Comparison of ENCODE assay signal across 12 cellular contexts in the genomic region with DNA sequence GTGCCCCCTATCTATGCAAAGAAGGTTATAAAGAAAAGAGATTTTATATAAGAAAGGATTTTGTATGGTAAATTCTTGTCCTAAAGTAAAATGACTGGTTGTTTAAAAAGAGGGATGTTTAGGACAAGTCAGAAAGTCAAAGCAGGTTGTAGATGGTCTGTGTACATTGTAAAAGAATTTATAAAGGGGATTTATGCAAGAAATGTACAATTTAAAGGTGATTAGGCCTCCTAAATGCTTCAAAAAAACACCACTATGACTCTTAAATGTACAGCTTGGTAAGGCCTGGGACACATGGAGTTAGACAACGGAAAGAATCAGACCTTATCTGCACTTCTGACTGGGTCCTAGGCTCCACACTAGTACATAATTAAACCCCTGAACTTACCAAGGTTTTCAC. TPM values are rescaled to one million over a fixed set of nuclear protein-coding genes. Genes with fewer than 3 reads are reported as not detected.
"Had no signal": no experiment of that assay in that cellular context is flagged by ENCODE, and none has a peak within 500 bp of the region (broad histone marks: within the 10 kb centered on the region; RNA-seq: fewer than 3 reads in every experiment).

No MANE protein-coding gene starts in this region.

- H3K4me3 Mint-ChIP-seq: H9, HFFc6, IgD-negative memory B cell had no signal

- H3K4me3 ChIP-seq: GM23248 had no signal

- H3K27ac Mint-ChIP-seq: H9, HFFc6, IgD-negative memory B cell had no signal

- ATAC-seq: HepG2 had no signal

- H3K36me3 Mint-ChIP-seq: IgD-negative memory B cell had no signal

- H3K4me2 ChIP-seq: KMS-11 had no signal

- DNase-seq: GM23248, H9, HCEC 1CT, HFFc6, KBM-7 had no signal

- H3K9ac ChIP-seq: GM23248, KMS-11 had no signal

- FAIRE-seq: H1, H54, HepG2 had no signal

- H2AFZ ChIP-seq: GM23248 had no signal

- H3K27ac ChIP-seq: GM23248, HL-60, KMS-11 had no signal

RNA-seq across cellular contexts. Expression of a gene that starts 19.3 kb away (rescaled TPM):
- total RNA-seq: GM23248, HepG2, HFFc6, HT1080 had no signal
- polyA plus RNA-seq: GM23248, HepG2, IgD-negative memory B cell had no signal
